10 cellular contexts compared by ENCODE assay signal in genomic region chr10:75295901-75296441, GRCh38.
A peak's percentile ranks its signal among the peaks of the same experiment; 100 is the strongest.
DNase-seq lines count a peak whose midpoint lies in the region; ATAC-seq and TF ChIP-seq lines count a peak whose summit lies in the region.
"Had no signal": no experiment of that assay in that cellular context is flagged by ENCODE, and none has a peak within 500 bp of the region (broad histone marks: within the 10 kb centered on the region; RNA-seq: fewer than 3 reads in every experiment).

No MANE protein-coding gene starts in this region.

- peak overlapping the region; percentile 71 for H3K4me3 ChIP-seq in GM23338
- H3K4me3 ChIP-seq in WI38 (ENCODE audit: low read depth, low read length), result peak overlapping the region; percentile 60
- peak overlapping the region; percentile 56 for H3K4me3 ChIP-seq in right cardiac atrium (ENCODE audit: low read length)
- peak overlapping the region in 3 of 4 donors; percentile 60 to 63 (median 62) for H3K4me3 ChIP-seq in sigmoid colon

- no peak for ATAC-seq in GM23338
- peak; percentile 11 to 58 for ATAC-seq in right cardiac atrium
- no peak for ATAC-seq in GM19397 (IDR thresholded peaks at IDR 0.05; ENCODE audit: unreplicated experiment)
- ATAC-seq in HG02870 (IDR thresholded peaks at IDR 0.05; ENCODE audit: unreplicated experiment), result no peak

- 0 out of 2 replicates have a peak overlapping the region, but pooled peaks have one; percentile 7 for H2AFZ ChIP-seq in GM23338

- no peak for TF ChIP-seq CTCF in GM23338 (conservative IDR thresholded peaks at IDR 0.05; ENCODE audit: low read depth in 2 of 2)
- no peak for TF ChIP-seq CTCF in WI38 (IDR thresholded peaks at IDR 0.05; ENCODE audit: low read depth, low read length)
- no peak for TF ChIP-seq CTCF in sigmoid colon (IDR thresholded peaks at IDR 0.05)
- TF ChIP-seq CTCF in GM13976 (IDR thresholded peaks at IDR 0.05; ENCODE audit: borderline replicate concordance, control extremely low read depth, extremely low read depth, insufficient read depth, missing control alignments), result no peak

- intact Hi-C loops in right cardiac atrium (cut with DNase I) (no loop called here), sigmoid colon (cut with DNase I) (loop anchor here (2.0 to 10.0 kb wide), 2 partner anchors 99 to 209 kb away; no protein-coding TSS in a partner anchor)

- TF ChIP-seq EP300 in sigmoid colon (IDR thresholded peaks at IDR 0.05), result peak in 2 of 4 donors; percentile 3 to 26

- no peaks in the 10 kb centered on the region for H3F3A ChIP-seq in GM23338 (replicated peaks; ENCODE audit: low read depth)

- H3K4me3 Mint-ChIP-seq in GM23338, result no peak overlapping the region
- H3K4me3 Mint-ChIP-seq: dendritic cell treated with granulocyte-macrophage colony-stimulating factor and Interleukin-4, amounts not matched to agents 40 ng/mL and 50 ng/mL, for 4 days had no signal

- no peak for TF ChIP-seq POLR2A in sigmoid colon (IDR thresholded peaks at IDR 0.05)

- H3K79me2 ChIP-seq in GM23338 (replicated peaks; ENCODE audit: insufficient read depth), result no peaks in the 10 kb centered on the region

- in situ Hi-C loops in GM13976 (cut with MboI; ENCODE audit: low sequenced_read_pairs, unreplicated experiment), result no loop called here

- DNase-seq in GM23338 (ENCODE audit: low spot score) (no peak), right cardiac atrium (peak in 2 of 3 donors; percentile 55 to 60), sigmoid colon (peak; percentile 77), GM13976 (ENCODE audit: low spot score) (no peak)
- DNase-seq in central memory CD4-positive, alpha-beta T cell, result no peak

- no peaks in the 10 kb centered on the region for H3K9me3 ChIP-seq in right cardiac atrium (ENCODE audit: control insufficient read depth, low read length)
- no peaks in the 10 kb centered on the region for H3K9me3 ChIP-seq in sigmoid colon

- H3K9me2 ChIP-seq in GM23338 (ENCODE audit: insufficient read depth), result no peaks in the 10 kb centered on the region; the same call in 1 of the 2 replicates

- no peak overlapping the region for H3K27ac Mint-ChIP-seq in GM23338
- H3K27ac Mint-ChIP-seq: dendritic cell treated with granulocyte-macrophage colony-stimulating factor and Interleukin-4, amounts not matched to agents 40 ng/mL and 50 ng/mL, for 4 days had no signal

- H3K27ac ChIP-seq in GM23338 (ENCODE audit: low read depth) (no peak overlapping the region), right cardiac atrium (ENCODE audit: low read length) (peak overlapping the region; percentile 3), sigmoid colon (peak overlapping the region; percentile 86 to 90 (median 88))
- H3K27ac ChIP-seq: SK-N-MC had no signal

- H3K4me1 Mint-ChIP-seq in GM23338, result peaks cover 6% of the 10 kb centered on the region

- no peaks in the 10 kb centered on the region for H4K20me1 ChIP-seq in GM23338 (replicated peaks; ENCODE audit: insufficient read depth)

- H3K4me1 ChIP-seq in GM23338 (ENCODE audit: insufficient read depth) (peaks cover 9% of the 10 kb centered on the region; the same call in 1 of the 2 replicates), right cardiac atrium (ENCODE audit: control insufficient read depth, insufficient read depth, low read length) (peaks cover 4% of the 10 kb centered on the region), sigmoid colon (peaks cover 0 to 29% (median 25%) of the 10 kb centered on the region in 4 donors)

- peaks cover 11% of the 10 kb centered on the region for H3K9me3 Mint-ChIP-seq in GM23338
- H3K9me3 Mint-ChIP-seq: dendritic cell treated with granulocyte-macrophage colony-stimulating factor and Interleukin-4, amounts not matched to agents 40 ng/mL and 50 ng/mL, for 4 days had no signal

- peaks cover 12% of the 10 kb centered on the region for H3K27me3 Mint-ChIP-seq in GM23338 (ENCODE audit: insufficient read depth, low read depth, poor library complexity)

- H3K36me3 ChIP-seq in GM23338 (ENCODE audit: insufficient read depth) (no peaks in the 10 kb centered on the region), sigmoid colon (no peaks in the 10 kb centered on the region)

- WGBS in right cardiac atrium, result 36% methylated on average over 10 of the region's 10 CpGs
- 62 to 70% methylated on average over 10 of the region's 10 CpGs for WGBS in sigmoid colon, 2 donors

- H3K27me3 ChIP-seq in GM23338 (ENCODE audit: insufficient read depth) (peaks cover 54% of the 10 kb centered on the region), right cardiac atrium (ENCODE audit: control insufficient read depth, insufficient read depth) (no peaks in the 10 kb centered on the region), sigmoid colon (no peaks in the 10 kb centered on the region)

- H3K4me2 ChIP-seq in GM23338, result no peak overlapping the region

- H3K36me3 Mint-ChIP-seq in GM23338 (ENCODE audit: low read depth), result peaks cover 9% of the 10 kb centered on the region; the same call in 2 of the 3 replicates

TF ChIP-seq in GM23338, 12 proteins besides CTCF, POLR2A, EP300 and RAD21 (continues in another document):
- no peak for TF ChIP-seq ETS1 (IDR thresholded peaks at IDR 0.05)
- no peak for TF ChIP-seq POLR2AphosphoS5 (IDR thresholded peaks at IDR 0.05; ENCODE audit: low read depth)
- no peak for TF ChIP-seq REST (IDR thresholded peaks at IDR 0.05; ENCODE audit: unreplicated experiment)
- TF ChIP-seq EZH2phosphoT487 (IDR thresholded peaks at IDR 0.05; ENCODE audit: unreplicated experiment), result no peak
- TF ChIP-seq JUNB (IDR thresholded peaks at IDR 0.05; ENCODE audit: unreplicated experiment), result no peak
- no peak for TF ChIP-seq ZNF114 (CRISPR knock-in tag; IDR thresholded peaks at IDR 0.05)
- no peak for TF ChIP-seq ZNF331 (CRISPR knock-in tag; IDR thresholded peaks at IDR 0.05; ENCODE audit: low read depth)
- TF ChIP-seq CREB1 (CRISPR knock-in tag; IDR thresholded peaks at IDR 0.05; ENCODE audit: low read depth), result no peak

Comparison
In these comparisons a context has a peak if more than half of its experiments do, and no peak if none do; other contexts are left out.
1. ATAC-seq: peak in right cardiac atrium (2 of 2); none in GM23338 (single experiment), GM19397 (single experiment) and HG02870 (single experiment).
2. DNase-seq: peak in right cardiac atrium (2 of 3) and sigmoid colon (single experiment); none in GM23338 (single experiment), central memory CD4-positive, alpha-beta T cell (single experiment) and GM13976 (single experiment).
3. Peak in every context shown above with its lines, with median percentiles within 50 percentile points of each other: H3K4me3 ChIP-seq.